16 cellular contexts compared by ENCODE assay signal in the genomic region with DNA sequence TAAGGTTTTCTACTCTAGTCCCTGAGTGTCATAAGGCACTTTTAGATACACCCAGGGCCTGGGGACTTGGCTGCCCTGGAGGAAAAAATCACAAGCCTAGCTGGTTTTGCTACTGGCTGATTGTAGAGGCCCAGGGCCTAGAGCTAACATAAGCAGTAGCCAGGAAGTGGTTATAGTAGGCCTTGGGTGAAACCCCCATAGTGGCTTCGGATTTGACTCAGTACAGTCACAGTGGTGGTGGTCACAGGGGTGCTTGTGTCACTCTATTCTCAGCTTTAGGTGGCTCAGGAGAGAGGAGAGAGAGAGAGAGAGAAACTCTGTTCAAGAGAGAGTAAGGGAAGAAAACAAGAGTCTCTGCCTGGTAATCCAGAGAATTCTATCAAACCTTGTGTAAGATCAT.
DNase-seq lines count a peak whose midpoint lies in the region; ATAC-seq, FAIRE-seq and TF ChIP-seq lines count a peak whose summit lies in the region.
"Had no signal": no experiment of that assay in that cellular context is flagged by ENCODE, and none has a peak within 500 bp of the region (broad histone marks: within the 10 kb centered on the region; RNA-seq: fewer than 3 reads in every experiment).

No MANE protein-coding gene starts in this region.

- H3K27me3 ChIP-seq in GM12878 (replicated peaks in 1 of 2; ENCODE audit: control insufficient read depth in 2 of 2, insufficient read depth in 2 of 2, low read length in 1 of 2) (no peaks in the 10 kb centered on the region), uterus (peaks cover 0 to 5% of the 10 kb centered on the region in 2 donors)

- H3K36me3 ChIP-seq in GM12878 (ENCODE audit: control insufficient read depth in 2 of 2, insufficient read depth in 2 of 2, low read length in 1 of 2), result no peaks in the 10 kb centered on the region
- no peaks in the 10 kb centered on the region for H3K36me3 ChIP-seq in uterus

- no peaks in the 10 kb centered on the region for H3K79me2 ChIP-seq in GM12878 (ENCODE audit: control insufficient read depth, insufficient read depth, low read length)

- no peak overlapping the region for H3K4me3 Mint-ChIP-seq in activated CD4-positive, alpha-beta T cell treated with anti-CD3 and anti-CD28 coated beads for 36 hours
- H3K4me3 Mint-ChIP-seq: activated T-cell treated with anti-CD3 and anti-CD28 coated beads, Interleukin-2, amount 50 U/mL, for 24 hours; brain had no signal

- no peak overlapping the region for H3K27ac Mint-ChIP-seq in activated CD4-positive, alpha-beta T cell treated with anti-CD3 and anti-CD28 coated beads for 36 hours
- H3K27ac Mint-ChIP-seq: activated T-cell treated with anti-CD3 and anti-CD28 coated beads, Interleukin-2, amount 50 U/mL, for 24 hours; brain had no signal

- 0% methylated on average over 1 of the region's 1 CpG for WGBS in GM12878 (ENCODE audit: insufficient coverage, insufficient replicate concordance, low lambda C conversion rate, missing lambda C conversion rate)

- in situ Hi-C loops in GM12878 (cut with MboI), result no loop called here

- H4K20me1 ChIP-seq in GM12878 (ENCODE audit: control insufficient read depth, insufficient read depth), result no peaks in the 10 kb centered on the region

- DNase-seq in activated CD4-positive, alpha-beta T cell treated with anti-CD3 and anti-CD28 coated beads for 36 hours, result peak; percentile 4
- no peak for DNase-seq in activated CD4-positive, alpha-beta T cell treated with anti-CD3 and anti-CD28 coated beads, Interleukin-2, amount 50 U/mL, for 1 hour
- DNase-seq in GM12878 (ENCODE audit: low read depth, low spot score) (peak; percentile 1), DMS53 treated with DMSO at 0.1 percent for 48 hours (lab: John Stamatoyannopoulos, UW; ENCODE audit: unreplicated experiment) (no peak), uterus (no peak), NCI-H146 treated with DMSO at 0.1 percent for 48 hours (lab: John Stamatoyannopoulos, UW; ENCODE audit: unreplicated experiment) (no peak)
- DNase-seq: 8988T; activated T-cell treated with anti-CD3 and anti-CD28 coated beads, Interleukin-2, amount 50 U/mL, for 24 hours; mammary epithelial cell; MV-4-11; NCI-H774; SHP77 treated with DMSO at 0.1 percent for 48 hours; stimulated activated naive CD4-positive, alpha-beta T cell treated with Interleukin-2 at 50 U/mL for 16 hours had no signal

- TF ChIP-seq POLR2A in GM12878 (IDR thresholded peaks at IDR 0.05; ENCODE audit: low read depth, low read length) (no peak), uterus (IDR thresholded peaks at IDR 0.05) (no peak)

- H3K9ac ChIP-seq in GM12878 (ENCODE audit: control insufficient read depth, insufficient read depth, low read length), result no peak overlapping the region

- SMC1A ChIA-PET in GM12878 (lab: Charles Lee; ENCODE audit: uncharacterized antibody, unreplicated experiment), result no interaction called here

- no peaks in the 10 kb centered on the region for H3K9me3 ChIP-seq in GM12878 (replicated peaks; ENCODE audit: control insufficient read depth, insufficient read depth, low read length)
- H3K9me3 ChIP-seq in uterus, result no peaks in the 10 kb centered on the region

- TF ChIP-seq EP300 in GM12878 (IDR thresholded peaks at IDR 0.05; ENCODE audit: borderline replicate concordance in 1 of 2, control insufficient read depth in 1 of 2, low read depth in 2 of 2, low read length in 2 of 2), result no peak

- RAD21 ChIA-PET in GM12878 (lab: Charles Lee; ENCODE audit: unreplicated experiment), result no interaction called here

- CTCF ChIA-PET in activated CD4-positive, alpha-beta T cell treated with anti-CD3 and anti-CD28 coated beads for 36 hours (lab: Charles Lee), result no interaction called here
- CTCF ChIA-PET in GM12878 (lab: Yijun Ruan, JAX), result interaction anchor here (0.6 kb wide), 1 partner anchor 114 kb away, joined by 3 read pairs; no protein-coding TSS in a partner anchor

- no peak for ATAC-seq in activated CD4-positive, alpha-beta T cell treated with anti-CD3 and anti-CD28 coated beads for 36 hours
- ATAC-seq in GM21528 (IDR thresholded peaks at IDR 0.05; ENCODE audit: low FRiP score, unreplicated experiment) (peak; percentile 99), HG03066 (IDR thresholded peaks at IDR 0.05; ENCODE audit: low read depth, unreplicated experiment) (peak; percentile 95), GM12878 (peak; percentile 80)

- H2AFZ ChIP-seq in GM12878 (ENCODE audit: control insufficient read depth, low read depth, low read length), result no peak overlapping the region

- no peaks in the 10 kb centered on the region for H3K4me1 ChIP-seq in GM12878 (ENCODE audit: control insufficient read depth, insufficient read depth, low read length)
- H3K4me1 ChIP-seq in uterus, result no peaks in the 10 kb centered on the region

- no peak overlapping the region for H3K4me2 ChIP-seq in GM12878 (ENCODE audit: control insufficient read depth, insufficient read depth)

- no peak for TF ChIP-seq RAD21 in GM12878 (IDR thresholded peaks at IDR 0.05; ENCODE audit: insufficient read depth, low read depth, low read length)

- FAIRE-seq in GM12878 (lab: Jason Lieb, UNC), result no peak

- peaks cover 3% of the 10 kb centered on the region for H3K9me3 Mint-ChIP-seq in activated CD4-positive, alpha-beta T cell treated with anti-CD3 and anti-CD28 coated beads for 36 hours (ENCODE audit: low read depth)

- H3K4me1 Mint-ChIP-seq in activated CD4-positive, alpha-beta T cell treated with anti-CD3 and anti-CD28 coated beads for 36 hours, result no peaks in the 10 kb centered on the region
- H3K4me1 Mint-ChIP-seq: brain had no signal

- intact Hi-C loops in activated CD4-positive, alpha-beta T cell treated with anti-CD3 and anti-CD28 coated beads for 36 hours (cut with DNase I, micrococcal nuclease), result no loop called here
- intact Hi-C loops in GM12878 (cut with micrococcal nuclease; ENCODE audit: unreplicated experiment), result no loop called here
- intact Hi-C loops in uterus (cut with DNase I; ENCODE audit: low total_unique reads), result no loop called here

- POLR2A ChIA-PET in activated CD4-positive, alpha-beta T cell treated with anti-CD3 and anti-CD28 coated beads for 36 hours (lab: Charles Lee), result no interaction called here
- POLR2A ChIA-PET in GM12878 (lab: Charles Lee), result no interaction called here

- H3K27me3 Mint-ChIP-seq in activated CD4-positive, alpha-beta T cell treated with anti-CD3 and anti-CD28 coated beads for 36 hours, result no peaks in the 10 kb centered on the region
- H3K27me3 Mint-ChIP-seq: brain had no signal

- H3K27ac ChIP-seq in GM12878 (ENCODE audit: control insufficient read depth, insufficient read depth), result no peak overlapping the region
- H3K27ac ChIP-seq in uterus, result no peak overlapping the region

- no TSS peak for BruUV-seq in GM12878 (replicated peaks; lab: Mats Ljungman, UMichigan)

- TF ChIP-seq CTCF in GM12878 (IDR thresholded peaks at IDR 0.05 in 2 of 3, conservative IDR thresholded peaks at IDR 0.05 in 1 of 3; ENCODE audit: control insufficient read depth in 2 of 3, extremely low read depth in 1 of 3, insufficient read depth in 1 of 3, low read depth in 3 of 3, low read length in 3 of 3), result no peak
- no peak for TF ChIP-seq CTCF in uterus (IDR thresholded peaks at IDR 0.05)

- no peaks in the 10 kb centered on the region for H3K36me3 Mint-ChIP-seq in activated CD4-positive, alpha-beta T cell treated with anti-CD3 and anti-CD28 coated beads for 36 hours (ENCODE audit: low read depth)
- H3K36me3 Mint-ChIP-seq: brain had no signal

- no peak overlapping the region for H3K4me3 ChIP-seq in GM12878
- H3K4me3 ChIP-seq in uterus, result no peak overlapping the region

TF ChIP-seq in GM12878, 131 proteins besides CTCF, POLR2A, EP300 and RAD21 (continues in another document):
- TF ChIP-seq RAD51 (IDR thresholded peaks at IDR 0.05) (no peak), EED (IDR thresholded peaks at IDR 0.05; ENCODE audit: low read depth) (peak; percentile 35; the same call in 1 of the 2 replicates)
- TF ChIP-seq, protein P1, sequence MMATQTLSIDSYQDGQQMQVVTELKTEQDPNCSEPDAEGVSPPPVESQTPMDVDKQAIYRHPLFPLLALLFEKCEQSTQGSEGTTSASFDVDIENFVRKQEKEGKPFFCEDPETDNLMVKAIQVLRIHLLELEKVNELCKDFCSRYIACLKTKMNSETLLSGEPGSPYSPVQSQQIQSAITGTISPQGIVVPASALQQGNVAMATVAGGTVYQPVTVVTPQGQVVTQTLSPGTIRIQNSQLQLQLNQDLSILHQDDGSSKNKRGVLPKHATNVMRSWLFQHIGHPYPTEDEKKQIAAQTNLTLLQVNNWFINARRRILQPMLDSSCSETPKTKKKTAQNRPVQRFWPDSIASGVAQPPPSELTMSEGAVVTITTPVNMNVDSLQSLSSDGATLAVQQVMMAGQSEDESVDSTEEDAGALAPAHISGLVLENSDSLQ (IDR thresholded peaks at IDR 0.05), result peak; percentile 51; the same call in 1 of the 2 replicates
- TF ChIP-seq, protein P2, sequence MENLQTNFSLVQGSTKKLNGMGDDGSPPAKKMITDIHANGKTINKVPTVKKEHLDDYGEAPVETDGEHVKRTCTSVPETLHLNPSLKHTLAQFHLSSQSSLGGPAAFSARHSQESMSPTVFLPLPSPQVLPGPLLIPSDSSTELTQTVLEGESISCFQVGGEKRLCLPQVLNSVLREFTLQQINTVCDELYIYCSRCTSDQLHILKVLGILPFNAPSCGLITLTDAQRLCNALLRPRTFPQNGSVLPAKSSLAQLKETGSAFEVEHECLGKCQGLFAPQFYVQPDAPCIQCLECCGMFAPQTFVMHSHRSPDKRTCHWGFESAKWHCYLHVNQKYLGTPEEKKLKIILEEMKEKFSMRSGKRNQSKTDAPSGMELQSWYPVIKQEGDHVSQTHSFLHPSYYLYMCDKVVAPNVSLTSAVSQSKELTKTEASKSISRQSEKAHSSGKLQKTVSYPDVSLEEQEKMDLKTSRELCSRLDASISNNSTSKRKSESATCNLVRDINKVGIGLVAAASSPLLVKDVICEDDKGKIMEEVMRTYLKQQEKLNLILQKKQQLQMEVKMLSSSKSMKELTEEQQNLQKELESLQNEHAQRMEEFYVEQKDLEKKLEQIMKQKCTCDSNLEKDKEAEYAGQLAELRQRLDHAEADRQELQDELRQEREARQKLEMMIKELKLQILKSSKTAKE (IDR thresholded peaks at IDR 0.05; ENCODE audit: low read depth, poor library complexity, severe bottlenecking), result no peak
- TF ChIP-seq, protein P3, sequence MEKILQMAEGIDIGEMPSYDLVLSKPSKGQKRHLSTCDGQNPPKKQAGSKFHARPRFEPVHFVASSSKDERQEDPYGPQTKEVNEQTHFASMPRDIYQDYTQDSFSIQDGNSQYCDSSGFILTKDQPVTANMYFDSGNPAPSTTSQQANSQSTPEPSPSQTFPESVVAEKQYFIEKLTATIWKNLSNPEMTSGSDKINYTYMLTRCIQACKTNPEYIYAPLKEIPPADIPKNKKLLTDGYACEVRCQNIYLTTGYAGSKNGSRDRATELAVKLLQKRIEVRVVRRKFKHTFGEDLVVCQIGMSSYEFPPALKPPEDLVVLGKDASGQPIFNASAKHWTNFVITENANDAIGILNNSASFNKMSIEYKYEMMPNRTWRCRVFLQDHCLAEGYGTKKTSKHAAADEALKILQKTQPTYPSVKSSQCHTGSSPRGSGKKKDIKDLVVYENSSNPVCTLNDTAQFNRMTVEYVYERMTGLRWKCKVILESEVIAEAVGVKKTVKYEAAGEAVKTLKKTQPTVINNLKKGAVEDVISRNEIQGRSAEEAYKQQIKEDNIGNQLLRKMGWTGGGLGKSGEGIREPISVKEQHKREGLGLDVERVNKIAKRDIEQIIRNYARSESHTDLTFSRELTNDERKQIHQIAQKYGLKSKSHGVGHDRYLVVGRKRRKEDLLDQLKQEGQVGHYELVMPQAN (conservative IDR thresholded peaks at IDR 0.05), result no peak

Comparison
In these comparisons a context has a peak if more than half of its experiments do, and no peak if none do; other contexts are left out.
1. DNase-seq: peak in activated CD4-positive, alpha-beta T cell treated with anti-CD3 and anti-CD28 coated beads for 36 hours (single experiment) and GM12878 (single experiment); none in activated CD4-positive, alpha-beta T cell treated with anti-CD3 and anti-CD28 coated beads, Interleukin-2, amount 50 U/mL, for 1 hour (single experiment), DMS53 treated with DMSO at 0.1 percent for 48 hours (single experiment), uterus (0 of 2) and NCI-H146 treated with DMSO at 0.1 percent for 48 hours (single experiment).